2 cellular contexts compared by ENCODE assay signal in genomic region chr19:8506402-8506957, GRCh38.
TF ChIP-seq lines count a peak whose summit lies in the region.

No MANE protein-coding gene starts in this region.

TF ChIP-seq in IMR-90, 13 proteins besides CTCF, POLR2A, EP300 and RAD21:
- TF ChIP-seq RFX5 (IDR thresholded peaks at IDR 0.05; ENCODE audit: low read depth, low read length) (no peak), SMC3 (IDR thresholded peaks at IDR 0.05; ENCODE audit: low read depth, low read length) (no peak), MXI1 (IDR thresholded peaks at IDR 0.05; ENCODE audit: borderline replicate concordance, low read depth, low read length) (no peak), MAZ (IDR thresholded peaks at IDR 0.05; ENCODE audit: borderline replicate concordance, low read depth, low read length) (no peak), FOS (IDR thresholded peaks at IDR 0.05; ENCODE audit: low read depth, low read length) (no peak), USF2 (IDR thresholded peaks at IDR 0.05; ENCODE audit: low read depth, low read length) (no peak), CEBPB (IDR thresholded peaks at IDR 0.05; ENCODE audit: low read depth, low read length) (no peak), NFE2L2 (IDR thresholded peaks at IDR 0.05; ENCODE audit: low read depth, low read length) (no peak), CHD1 (IDR thresholded peaks at IDR 0.05; ENCODE audit: low read depth, low read length) (no peak), RCOR1 (IDR thresholded peaks at IDR 0.05; ENCODE audit: insufficient replicate concordance, low read length) (no peak), ELK1 (IDR thresholded peaks at IDR 0.05; ENCODE audit: borderline replicate concordance, low read depth, low read length) (no peak), BHLHE40 (IDR thresholded peaks at IDR 0.05; ENCODE audit: low read depth, low read length) (no peak), MAFK (IDR thresholded peaks at IDR 0.05; ENCODE audit: low read depth, low read length) (no peak)

TF ChIP-seq in GM12878, 131 proteins besides CTCF, POLR2A, EP300 and RAD21:
- TF ChIP-seq, protein P1, sequence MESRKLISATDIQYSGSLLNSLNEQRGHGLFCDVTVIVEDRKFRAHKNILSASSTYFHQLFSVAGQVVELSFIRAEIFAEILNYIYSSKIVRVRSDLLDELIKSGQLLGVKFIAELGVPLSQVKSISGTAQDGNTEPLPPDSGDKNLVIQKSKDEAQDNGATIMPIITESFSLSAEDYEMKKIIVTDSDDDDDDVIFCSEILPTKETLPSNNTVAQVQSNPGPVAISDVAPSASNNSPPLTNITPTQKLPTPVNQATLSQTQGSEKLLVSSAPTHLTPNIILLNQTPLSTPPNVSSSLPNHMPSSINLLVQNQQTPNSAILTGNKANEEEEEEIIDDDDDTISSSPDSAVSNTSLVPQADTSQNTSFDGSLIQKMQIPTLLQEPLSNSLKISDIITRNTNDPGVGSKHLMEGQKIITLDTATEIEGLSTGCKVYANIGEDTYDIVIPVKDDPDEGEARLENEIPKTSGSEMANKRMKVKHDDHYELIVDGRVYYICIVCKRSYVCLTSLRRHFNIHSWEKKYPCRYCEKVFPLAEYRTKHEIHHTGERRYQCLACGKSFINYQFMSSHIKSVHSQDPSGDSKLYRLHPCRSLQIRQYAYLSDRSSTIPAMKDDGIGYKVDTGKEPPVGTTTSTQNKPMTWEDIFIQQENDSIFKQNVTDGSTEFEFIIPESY (IDR thresholded peaks at IDR 0.05) = no peak
- TF ChIP-seq RELA (IDR thresholded peaks at IDR 0.05; ENCODE audit: borderline replicate concordance, partially characterized antibody) (no peak), LARP7 (IDR thresholded peaks at IDR 0.05) (0 out of 2 replicates have a peak, but pooled peaks have one; percentile 5), ELK1 (IDR thresholded peaks at IDR 0.05; ENCODE audit: low read depth, low read length) (no peak), NBN (IDR thresholded peaks at IDR 0.05) (0 out of 2 replicates have a peak, but pooled peaks have one; percentile 3), IKZF1 (conservative IDR thresholded peaks at IDR 0.05) (peak; percentile 5; the same call in 1 of the 2 replicates)
